16 cellular contexts compared by ENCODE assay signal in genomic region chr5:80985600-80986228, GRCh38. TPM values are rescaled to one million over a fixed set of nuclear protein-coding genes. Genes with fewer than 3 reads are reported as not detected.
A peak's percentile ranks its signal among the peaks of the same experiment; 100 is the strongest.
DNase-seq lines count a peak whose midpoint lies in the region; ATAC-seq and TF ChIP-seq lines count a peak whose summit lies in the region.
"Had no signal": no experiment of that assay in that cellular context is flagged by ENCODE, and none has a peak within 500 bp of the region (broad histone marks: within the 10 kb centered on the region; RNA-seq: fewer than 3 reads in every experiment).

No MANE protein-coding gene starts in this region.

- H3K27ac Mint-ChIP-seq in activated T-cell treated with anti-CD3 and anti-CD28 coated beads, Interleukin-2, amount 50 U/mL, for 72 hours, result peak overlapping the region; percentile 10
- H3K27ac Mint-ChIP-seq in activated T-cell treated with anti-CD3 and anti-CD28 coated beads, Interleukin-2, amount 50 U/mL, for 24 hours, result no peak overlapping the region

- peaks cover 64% of the 10 kb centered on the region for H3K4me1 Mint-ChIP-seq in activated T-cell treated with anti-CD3 and anti-CD28 coated beads, Interleukin-2, amount 50 U/mL, for 72 hours (ENCODE audit: low read depth)
- peaks cover 70% of the 10 kb centered on the region for H3K4me1 Mint-ChIP-seq in activated T-cell treated with anti-CD3 and anti-CD28 coated beads, Interleukin-2, amount 50 U/mL, for 24 hours (ENCODE audit: low read depth)

- no peak for ATAC-seq in activated T-cell treated with anti-CD3 and anti-CD28 coated beads, Interleukin-2, amount 50 U/mL, for 72 hours (replicated peaks in 1 of 2)
- ATAC-seq in left lobe of liver, result peak; percentile 23
- ATAC-seq in thoracic aorta (ENCODE audit: insufficient number of reproducible peaks, low FRiP score, low read depth), result peak; percentile 26
- ATAC-seq in HG03520 (IDR thresholded peaks at IDR 0.05; ENCODE audit: unreplicated experiment), result no peak
- no peak for ATAC-seq in omental fat pad (ENCODE audit: low FRiP score)
- ATAC-seq: natural killer cell had no signal

- intact Hi-C loops in ascending aorta (cut with DNase I), result no loop called here

- no peaks in the 10 kb centered on the region for H3K27me3 Mint-ChIP-seq in activated T-cell treated with anti-CD3 and anti-CD28 coated beads, Interleukin-2, amount 50 U/mL, for 72 hours (ENCODE audit: low read depth)
- H3K27me3 Mint-ChIP-seq in activated T-cell treated with anti-CD3 and anti-CD28 coated beads, Interleukin-2, amount 50 U/mL, for 24 hours, result no peaks in the 10 kb centered on the region

- H3K27ac ChIP-seq in ascending aorta, result peak overlapping the region; percentile 14 to 22
- H3K27ac ChIP-seq in thoracic aorta, result peak overlapping the region in 1 of 2 donors; percentile 35
- H3K27ac ChIP-seq: cardiac muscle cell had no signal

- H3K36me3 ChIP-seq in ascending aorta (no peaks in the 10 kb centered on the region), thoracic aorta (no peaks in the 10 kb centered on the region)
- H3K36me3 ChIP-seq: cardiac muscle cell had no signal

- H3K9me3 Mint-ChIP-seq in activated T-cell treated with anti-CD3 and anti-CD28 coated beads, Interleukin-2, amount 50 U/mL, for 72 hours, result peaks cover 0 to 3% of the 10 kb centered on the region in 2 donors
- H3K9me3 Mint-ChIP-seq in activated T-cell treated with anti-CD3 and anti-CD28 coated beads, Interleukin-2, amount 50 U/mL, for 24 hours, result no peaks in the 10 kb centered on the region
- H3K9me3 Mint-ChIP-seq: natural killer cell had no signal

- H3K4me3 Mint-ChIP-seq in activated T-cell treated with anti-CD3 and anti-CD28 coated beads, Interleukin-2, amount 50 U/mL, for 72 hours, result peak overlapping the region in 1 of 2 donors; percentile 32
- no peak overlapping the region for H3K4me3 Mint-ChIP-seq in activated T-cell treated with anti-CD3 and anti-CD28 coated beads, Interleukin-2, amount 50 U/mL, for 24 hours
- H3K4me3 Mint-ChIP-seq: natural killer cell had no signal

- H3K9me3 ChIP-seq in ascending aorta, result no peaks in the 10 kb centered on the region
- no peaks in the 10 kb centered on the region for H3K9me3 ChIP-seq in thoracic aorta

- H3K4me1 ChIP-seq in ascending aorta, result no peaks in the 10 kb centered on the region
- peaks cover 0 to 4% of the 10 kb centered on the region in 2 donors for H3K4me1 ChIP-seq in thoracic aorta (ENCODE audit: control insufficient read depth in 1 of 2, low read depth in 2 of 2)

- H3K4me3 ChIP-seq in ascending aorta, result no peak overlapping the region
- H3K4me3 ChIP-seq in thoracic aorta, result no peak overlapping the region
- H3K4me3 ChIP-seq: cardiac muscle cell had no signal

- H3K27me3 ChIP-seq in ascending aorta (no peaks in the 10 kb centered on the region), thoracic aorta (replicated peaks; ENCODE audit: insufficient read depth) (no peaks in the 10 kb centered on the region)
- H3K27me3 ChIP-seq: cardiac muscle cell had no signal

- no peak for TF ChIP-seq CTCF in ascending aorta (IDR thresholded peaks at IDR 0.05)
- TF ChIP-seq CTCF in thoracic aorta (IDR thresholded peaks at IDR 0.05), result no peak
- TF ChIP-seq CTCF in omental fat pad (IDR thresholded peaks at IDR 0.05), result no peak

- in situ Hi-C loops in KBM-7 (cut with MboI; ENCODE audit: low pct_unique_long_range_greater_than_20kb, low sequenced_read_pairs), result no loop called here

- peaks cover 1 to 2% of the 10 kb centered on the region in 2 donors for H3K36me3 Mint-ChIP-seq in activated T-cell treated with anti-CD3 and anti-CD28 coated beads, Interleukin-2, amount 50 U/mL, for 72 hours (ENCODE audit: insufficient read depth in 2 of 2)
- no peaks in the 10 kb centered on the region for H3K36me3 Mint-ChIP-seq in activated T-cell treated with anti-CD3 and anti-CD28 coated beads, Interleukin-2, amount 50 U/mL, for 24 hours (ENCODE audit: low read depth)
- H3K36me3 Mint-ChIP-seq: natural killer cell had no signal

- DNase-seq in activated T-cell treated with anti-CD3 and anti-CD28 coated beads, Interleukin-2, amount 50 U/mL, for 72 hours, result no peak
- no peak for DNase-seq in activated T-cell treated with anti-CD3 and anti-CD28 coated beads, Interleukin-2, amount 50 U/mL, for 24 hours
- no peak for DNase-seq in ascending aorta (ENCODE audit: low spot score in 2 of 2)
- DNase-seq in left lobe of liver (ENCODE audit: low spot score), result no peak
- DNase-seq in thoracic aorta (ENCODE audit: low spot score), result no peak
- no peak for DNase-seq in omental fat pad (ENCODE audit: low spot score)
- no peak for DNase-seq in KBM-7
- DNase-seq: ACHN; activated effector memory CD4-positive, alpha-beta T cell treated with anti-CD3 and anti-CD28 coated beads, Interleukin-2, amount 50 U/mL, for 16 hours; MV-4-11; natural killer cell; NCI-H2171; retina; stimulated activated CD4-positive, alpha-beta T cell treated with anti-CD3 and anti-CD28 coated beads, Interleukin-4, amount 100 ng/mL, for 1 hour had no signal

RNA-seq across cellular contexts. Expression of gene RASGRF2, which starts 25.6 kb away (rescaled TPM):
- total RNA-seq in activated T-cell treated with anti-CD3 and anti-CD28 coated beads, Interleukin-2, amount 50 U/mL, for 72 hours, result 10 to 100 TPM; 19.9 to 20.5 TPM
- total RNA-seq in ascending aorta, result 16.9 TPM
- 0.58 TPM for total RNA-seq in left lobe of liver
- 10 to 100 TPM in 1 of 2 donors, 1 to 10 TPM in 1; 6.9 to 13.9 TPM for total RNA-seq in thoracic aorta
- total RNA-seq in omental fat pad, result 10 to 100 TPM; 13.0 to 45.9 (median 20.0) TPM

Comparison
In these comparisons a context has a peak if more than half of its experiments do, and no peak if none do; other contexts are left out.
1. ATAC-seq: peak in left lobe of liver (single experiment) and thoracic aorta (single experiment); none in activated T-cell treated with anti-CD3 and anti-CD28 coated beads, Interleukin-2, amount 50 U/mL, for 72 hours (0 of 2), HG03520 (single experiment) and omental fat pad (single experiment).